Comparison of ENCODE assay signal across 12 cellular contexts in genomic region chr2:12176621-12177020, GRCh38.
A peak's percentile ranks its signal among the peaks of the same experiment; 100 is the strongest.
DNase-seq lines count a peak whose midpoint lies in the region; ATAC-seq, FAIRE-seq and TF ChIP-seq lines count a peak whose summit lies in the region.
"Had no signal": no experiment of that assay in that cellular context is flagged by ENCODE, and none has a peak within 500 bp of the region (broad histone marks: within the 10 kb centered on the region; RNA-seq: fewer than 3 reads in every experiment).

No MANE protein-coding gene starts in this region.

- CTCF ChIA-PET in activated naive CD4-positive, alpha-beta T cell treated with anti-CD3 and anti-CD28 coated beads, Interleukin-2, amount 10 ng/mL, durations not matched to agents 7 days and 5 days (lab: Charles Lee), result no interaction called here
- CTCF ChIA-PET in activated naive CD4-positive, alpha-beta T cell treated with anti-CD3 and anti-CD28 coated beads for 36 hours (lab: Charles Lee), result no interaction called here

- no peaks in the 10 kb centered on the region for H4K20me1 ChIP-seq in Loucy (ENCODE audit: insufficient read depth, low read length, poor library complexity, severe bottlenecking)

- peak overlapping the region; percentile 87 for H3K27ac Mint-ChIP-seq in activated naive CD4-positive, alpha-beta T cell treated with anti-CD3 and anti-CD28 coated beads, Interleukin-2, amount 10 ng/mL, durations not matched to agents 7 days and 5 days
- H3K27ac Mint-ChIP-seq in activated naive CD4-positive, alpha-beta T cell treated with anti-CD3 and anti-CD28 coated beads for 36 hours, result no peak overlapping the region
- H3K27ac Mint-ChIP-seq in stimulated activated effector memory CD8-positive, alpha-beta T cell treated with anti-CD3 and anti-CD28 coated beads, Interleukin-12 subunit alpha, Interleukin-12 subunit beta, amount 100 ng/mL, for 72 hours, result no peak overlapping the region
- no peak overlapping the region for H3K27ac Mint-ChIP-seq in chondrocyte (ENCODE audit: unreplicated experiment)
- H3K27ac Mint-ChIP-seq: activated T-cell treated with anti-CD3 and anti-CD28 coated beads, Interleukin-2, amount 50 U/mL, for 24 hours had no signal

- intact Hi-C loops in activated naive CD4-positive, alpha-beta T cell treated with anti-CD3 and anti-CD28 coated beads for 36 hours (cut with micrococcal nuclease), result loop anchor here (2.0 to 5.0 kb wide), 5 partner anchors 116 to 346 kb away; no protein-coding TSS in a partner anchor

- 0 out of 2 replicates have a peak overlapping the region, but pooled peaks have one; percentile 2 for H2AFZ ChIP-seq in Loucy (ENCODE audit: low read length)

- no peaks in the 10 kb centered on the region for H3K79me2 ChIP-seq in Loucy (ENCODE audit: insufficient read depth, low read length)

- peaks cover 5% of the 10 kb centered on the region for H3K27me3 Mint-ChIP-seq in activated naive CD4-positive, alpha-beta T cell treated with anti-CD3 and anti-CD28 coated beads, Interleukin-2, amount 10 ng/mL, durations not matched to agents 7 days and 5 days
- H3K27me3 Mint-ChIP-seq in activated naive CD4-positive, alpha-beta T cell treated with anti-CD3 and anti-CD28 coated beads for 36 hours (ENCODE audit: low read depth), result no peaks in the 10 kb centered on the region
- peaks cover 4% of the 10 kb centered on the region for H3K27me3 Mint-ChIP-seq in chondrocyte (ENCODE audit: low read depth)
- H3K27me3 Mint-ChIP-seq: activated T-cell treated with anti-CD3 and anti-CD28 coated beads, Interleukin-2, amount 50 U/mL, for 24 hours had no signal

- peak overlapping the region; percentile 70 for H3K9ac ChIP-seq in Loucy (ENCODE audit: low read depth, low read length, poor library complexity, severe bottlenecking)

- H3K4me1 ChIP-seq in Loucy (ENCODE audit: insufficient read depth, low read length, poor library complexity, severe bottlenecking), result peaks cover 41% of the 10 kb centered on the region

- peaks cover 47% of the 10 kb centered on the region for H3K4me1 Mint-ChIP-seq in activated naive CD4-positive, alpha-beta T cell treated with anti-CD3 and anti-CD28 coated beads, Interleukin-2, amount 10 ng/mL, durations not matched to agents 7 days and 5 days
- peaks cover 41% of the 10 kb centered on the region for H3K4me1 Mint-ChIP-seq in activated naive CD4-positive, alpha-beta T cell treated with anti-CD3 and anti-CD28 coated beads for 36 hours (ENCODE audit: low read depth)
- H3K4me1 Mint-ChIP-seq in stimulated activated effector memory CD8-positive, alpha-beta T cell treated with anti-CD3 and anti-CD28 coated beads, Interleukin-12 subunit alpha, Interleukin-12 subunit beta, amount 100 ng/mL, for 72 hours, result peaks cover 32% of the 10 kb centered on the region
- H3K4me1 Mint-ChIP-seq in chondrocyte (ENCODE audit: low read depth), result peaks cover 21% of the 10 kb centered on the region

- H3K36me3 ChIP-seq in Loucy (ENCODE audit: insufficient read depth, low read length) (no peaks in the 10 kb centered on the region), bronchial epithelial cell (ENCODE audit: control insufficient read depth, insufficient read depth, low read length) (no peaks in the 10 kb centered on the region)

- FAIRE-seq in bronchial epithelial cell (lab: Jason Lieb, UNC), result no peak

- H3K36me3 Mint-ChIP-seq in activated naive CD4-positive, alpha-beta T cell treated with anti-CD3 and anti-CD28 coated beads, Interleukin-2, amount 10 ng/mL, durations not matched to agents 7 days and 5 days, result peaks cover 5% of the 10 kb centered on the region
- H3K36me3 Mint-ChIP-seq in activated naive CD4-positive, alpha-beta T cell treated with anti-CD3 and anti-CD28 coated beads for 36 hours (ENCODE audit: low read depth), result no peaks in the 10 kb centered on the region
- no peaks in the 10 kb centered on the region for H3K36me3 Mint-ChIP-seq in stimulated activated effector memory CD8-positive, alpha-beta T cell treated with anti-CD3 and anti-CD28 coated beads, Interleukin-12 subunit alpha, Interleukin-12 subunit beta, amount 100 ng/mL, for 72 hours
- H3K36me3 Mint-ChIP-seq in chondrocyte (ENCODE audit: low read depth), result no peaks in the 10 kb centered on the region

- TF ChIP-seq CTCF in Loucy (conservative IDR thresholded peaks at IDR 0.05; ENCODE audit: low read length) (no peak), bronchial epithelial cell (IDR thresholded peaks at IDR 0.05; ENCODE audit: insufficient read depth, low read length, severe bottlenecking) (no peak), chondrocyte (IDR thresholded peaks at IDR 0.05) (no peak)

- H3K27me3 ChIP-seq in Loucy (ENCODE audit: insufficient read depth, low read length, poor library complexity, severe bottlenecking) (no peaks in the 10 kb centered on the region), bronchial epithelial cell (ENCODE audit: control insufficient read depth, insufficient read depth, low read length) (peaks cover 1% of the 10 kb centered on the region)

- H3K4me3 ChIP-seq in Loucy (ENCODE audit: low read length, poor library complexity, severe bottlenecking) (peak overlapping the region; percentile 60), bronchial epithelial cell (ENCODE audit: low read depth, low read length) (no peak overlapping the region)

- peak overlapping the region; percentile 71 for H3K4me2 ChIP-seq in Loucy (ENCODE audit: low read depth, low read length, poor library complexity, severe bottlenecking)

- no peak for DNase-seq in activated naive CD4-positive, alpha-beta T cell treated with anti-CD3 and anti-CD28 coated beads, Interleukin-2, amount 10 ng/mL, durations not matched to agents 7 days and 5 days
- no peak for DNase-seq in activated naive CD4-positive, alpha-beta T cell treated with anti-CD3 and anti-CD28 coated beads for 36 hours
- DNase-seq in bronchial epithelial cell (ENCODE audit: low read depth) (peak; percentile 5), chondrocyte (ENCODE audit: low spot score) (no peak), GOT3 (lab: John Stamatoyannopoulos, UW) (no peak)
- no peak for DNase-seq in stimulated activated effector memory CD8-positive, alpha-beta T cell treated with anti-CD3 and anti-CD28 coated beads, Interleukin-12 subunit alpha, Interleukin-12 subunit beta, amount 100 ng/mL, for 72 hours (ENCODE audit: low spot score in 2 of 2)
- DNase-seq: activated CD4-positive, CD25-positive, alpha-beta regulatory T cell; activated T-cell treated with anti-CD3 and anti-CD28 coated beads, Interleukin-2, amount 50 U/mL, for 24 hours; NCI-H1417 treated with DMSO at 0.1 percent for 48 hours; NCI-H526 had no signal

- H3F3A ChIP-seq in Loucy (ENCODE audit: low read depth), result peaks cover 4% of the 10 kb centered on the region

- H3K9me3 ChIP-seq in Loucy (ENCODE audit: insufficient read depth, low read depth, low read length), result no peaks in the 10 kb centered on the region

- no peak overlapping the region for H3K4me3 Mint-ChIP-seq in activated naive CD4-positive, alpha-beta T cell treated with anti-CD3 and anti-CD28 coated beads, Interleukin-2, amount 10 ng/mL, durations not matched to agents 7 days and 5 days
- no peak overlapping the region for H3K4me3 Mint-ChIP-seq in activated naive CD4-positive, alpha-beta T cell treated with anti-CD3 and anti-CD28 coated beads for 36 hours
- H3K4me3 Mint-ChIP-seq in stimulated activated effector memory CD8-positive, alpha-beta T cell treated with anti-CD3 and anti-CD28 coated beads, Interleukin-12 subunit alpha, Interleukin-12 subunit beta, amount 100 ng/mL, for 72 hours, result peak overlapping the region; percentile 23
- no peak overlapping the region for H3K4me3 Mint-ChIP-seq in chondrocyte (ENCODE audit: unreplicated experiment)
- H3K4me3 Mint-ChIP-seq: activated T-cell treated with anti-CD3 and anti-CD28 coated beads, Interleukin-2, amount 50 U/mL, for 24 hours had no signal

- H3K9me3 Mint-ChIP-seq in activated naive CD4-positive, alpha-beta T cell treated with anti-CD3 and anti-CD28 coated beads, Interleukin-2, amount 10 ng/mL, durations not matched to agents 7 days and 5 days, result peaks cover 2% of the 10 kb centered on the region
- H3K9me3 Mint-ChIP-seq in activated naive CD4-positive, alpha-beta T cell treated with anti-CD3 and anti-CD28 coated beads for 36 hours, result no peaks in the 10 kb centered on the region
- no peaks in the 10 kb centered on the region for H3K9me3 Mint-ChIP-seq in stimulated activated effector memory CD8-positive, alpha-beta T cell treated with anti-CD3 and anti-CD28 coated beads, Interleukin-12 subunit alpha, Interleukin-12 subunit beta, amount 100 ng/mL, for 72 hours
- H3K9me3 Mint-ChIP-seq in chondrocyte (ENCODE audit: low read depth), result no peaks in the 10 kb centered on the region
- H3K9me3 Mint-ChIP-seq: activated T-cell treated with anti-CD3 and anti-CD28 coated beads, Interleukin-2, amount 50 U/mL, for 24 hours had no signal

- peak; percentile 66 for ATAC-seq in stimulated activated effector memory CD8-positive, alpha-beta T cell treated with anti-CD3 and anti-CD28 coated beads, Interleukin-12 subunit alpha, Interleukin-12 subunit beta, amount 100 ng/mL, for 72 hours
- ATAC-seq in HG02642 (IDR thresholded peaks at IDR 0.05; ENCODE audit: poor library complexity, unreplicated experiment), result no peak

- H3K9me2 ChIP-seq in Loucy (replicated peaks; ENCODE audit: low read depth, low read length), result no peaks in the 10 kb centered on the region
